17 cellular contexts compared by ENCODE assay signal in the genomic region with DNA sequence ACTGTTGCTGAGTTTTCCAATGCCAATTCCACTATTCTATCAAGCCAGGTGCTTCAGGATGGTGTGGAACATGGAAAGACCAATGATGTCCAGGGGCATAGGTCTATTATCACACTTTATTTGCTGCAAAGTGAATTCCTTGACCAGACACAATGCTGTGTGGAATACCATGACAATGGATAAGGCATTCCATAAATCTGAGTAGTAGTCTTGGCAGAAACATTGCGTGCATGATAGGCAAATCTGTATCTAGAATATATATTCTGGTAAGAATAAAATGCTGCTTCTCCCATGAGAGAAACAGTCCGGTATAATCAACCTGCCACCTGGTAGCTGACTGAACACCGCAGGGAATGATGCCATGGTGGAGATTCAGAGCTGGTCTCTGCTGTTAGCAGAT.
A peak's percentile ranks its signal among the peaks of the same experiment; 100 is the strongest.
DNase-seq lines count a peak whose midpoint lies in the region; ATAC-seq, FAIRE-seq and TF ChIP-seq lines count a peak whose summit lies in the region.
"Had no signal": no experiment of that assay in that cellular context is flagged by ENCODE, and none has a peak within 500 bp of the region (broad histone marks: within the 10 kb centered on the region; RNA-seq: fewer than 3 reads in every experiment).

No MANE protein-coding gene starts in this region.

- no peaks in the 10 kb centered on the region for H3K36me3 Mint-ChIP-seq in HFFc6 (ENCODE audit: low read depth)
- H3K36me3 Mint-ChIP-seq in astrocyte (ENCODE audit: low read depth, unreplicated experiment): no peaks in the 10 kb centered on the region
- H3K36me3 Mint-ChIP-seq in stimulated activated effector memory CD8-positive, alpha-beta T cell treated with anti-CD3 and anti-CD28 coated beads, Interleukin-12 subunit alpha, Interleukin-12 subunit beta, amount 100 ng/mL, for 72 hours: no peaks in the 10 kb centered on the region

- peaks cover 5% of the 10 kb centered on the region for H3K9me3 ChIP-seq in astrocyte (ENCODE audit: insufficient read depth, low read depth, low read length)

- intact Hi-C loops in lower leg skin (cut with DNase I; ENCODE audit: low total_unique reads): no loop called here

- H3K9me3 Mint-ChIP-seq in HFFc6: no peaks in the 10 kb centered on the region
- H3K9me3 Mint-ChIP-seq in astrocyte (ENCODE audit: unreplicated experiment): peaks cover 2% of the 10 kb centered on the region
- H3K9me3 Mint-ChIP-seq in stimulated activated effector memory CD8-positive, alpha-beta T cell treated with anti-CD3 and anti-CD28 coated beads, Interleukin-12 subunit alpha, Interleukin-12 subunit beta, amount 100 ng/mL, for 72 hours: no peaks in the 10 kb centered on the region

- no peak overlapping the region for H3K4me3 Mint-ChIP-seq in HFFc6
- no peak overlapping the region for H3K4me3 Mint-ChIP-seq in astrocyte (ENCODE audit: unreplicated experiment)
- no peak overlapping the region for H3K4me3 Mint-ChIP-seq in stimulated activated effector memory CD8-positive, alpha-beta T cell treated with anti-CD3 and anti-CD28 coated beads, Interleukin-12 subunit alpha, Interleukin-12 subunit beta, amount 100 ng/mL, for 72 hours
- H3K4me3 Mint-ChIP-seq: CD4-positive, alpha-beta T cell; GM23338 had no signal

- no peak for TF ChIP-seq POLR2A in lower leg skin (IDR thresholded peaks at IDR 0.05)

- no peak for FAIRE-seq in astrocyte (lab: Jason Lieb, UNC)
- FAIRE-seq: D721Med, GM18507 had no signal

- H3K4me3 ChIP-seq in astrocyte (ENCODE audit: insufficient read depth, low read depth, low read length): no peak overlapping the region
- H3K4me3 ChIP-seq in lower leg skin (ENCODE audit: low read depth, poor library complexity, severe bottlenecking): no peak overlapping the region
- H3K4me3 ChIP-seq: GM23338 had no signal

- WGBS in lower leg skin, 2 donors: 92 to 97% methylated on average over 3 of the region's 3 CpGs

- no peaks in the 10 kb centered on the region for H3K27me3 ChIP-seq in astrocyte (ENCODE audit: insufficient read depth, low read length)

- DNase-seq in EH (ENCODE audit: low read depth): peak; percentile 23
- DNase-seq in HFFc6: peak; percentile 8
- DNase-seq in astrocyte (ENCODE audit: low read depth): peak; percentile 6
- peak; percentile 43 for DNase-seq in fibroblast of peridontal ligament (ENCODE audit: extremely low read depth)
- DNase-seq in HuH-7.5 (ENCODE audit: low spot score): no peak
- no peak for DNase-seq in COR-L47 (lab: John Stamatoyannopoulos, UW)
- no peak for DNase-seq in lower leg skin (ENCODE audit: low spot score in 2 of 2)
- no peak for DNase-seq in stimulated activated effector memory CD8-positive, alpha-beta T cell treated with anti-CD3 and anti-CD28 coated beads, Interleukin-12 subunit alpha, Interleukin-12 subunit beta, amount 100 ng/mL, for 72 hours (ENCODE audit: low spot score in 2 of 2)
- DNase-seq: ACHN; C1 segment of cervical spinal cord; CD4-positive, alpha-beta T cell; DMS153; DMS79 treated with DMSO at 0.1 percent for 48 hours; H7 had no signal

- peaks cover 3% of the 10 kb centered on the region for H3K4me1 ChIP-seq in astrocyte (ENCODE audit: insufficient read depth, low read length)

- no peak overlapping the region for H3K27ac ChIP-seq in astrocyte (ENCODE audit: low read depth, low read length)

- no peak overlapping the region for H3K4me2 ChIP-seq in astrocyte (ENCODE audit: low read length)
- H3K4me2 ChIP-seq: GM23338 had no signal

- peaks cover under 1% of the 10 kb centered on the region; the same call in 1 of the 2 replicates for H3K27me3 Mint-ChIP-seq in HFFc6 (ENCODE audit: insufficient read depth)
- H3K27me3 Mint-ChIP-seq in astrocyte (ENCODE audit: low read depth, unreplicated experiment): no peaks in the 10 kb centered on the region
- H3K27me3 Mint-ChIP-seq: CD4-positive, alpha-beta T cell had no signal

- peaks cover 19% of the 10 kb centered on the region for H3K4me1 Mint-ChIP-seq in HFFc6 (ENCODE audit: low read depth)
- peaks cover 9% of the 10 kb centered on the region for H3K4me1 Mint-ChIP-seq in astrocyte (ENCODE audit: low read depth, unreplicated experiment)
- H3K4me1 Mint-ChIP-seq in stimulated activated effector memory CD8-positive, alpha-beta T cell treated with anti-CD3 and anti-CD28 coated beads, Interleukin-12 subunit alpha, Interleukin-12 subunit beta, amount 100 ng/mL, for 72 hours: no peaks in the 10 kb centered on the region
- H3K4me1 Mint-ChIP-seq: GM23338 had no signal

- no peaks in the 10 kb centered on the region for H3K36me3 ChIP-seq in astrocyte (ENCODE audit: insufficient read depth, low read length)

- H3K79me2 ChIP-seq in astrocyte (ENCODE audit: insufficient read depth, low read length): no peaks in the 10 kb centered on the region

- H3K9ac ChIP-seq in astrocyte (ENCODE audit: low read length): no peak overlapping the region

- H3K27ac Mint-ChIP-seq in HFFc6 (no peak overlapping the region), astrocyte (ENCODE audit: unreplicated experiment) (no peak overlapping the region)
- no peak overlapping the region for H3K27ac Mint-ChIP-seq in stimulated activated effector memory CD8-positive, alpha-beta T cell treated with anti-CD3 and anti-CD28 coated beads, Interleukin-12 subunit alpha, Interleukin-12 subunit beta, amount 100 ng/mL, for 72 hours
- H3K27ac Mint-ChIP-seq: CD4-positive, alpha-beta T cell; GM23338 had no signal

- no peak overlapping the region for H2AFZ ChIP-seq in astrocyte (ENCODE audit: low read depth, low read length)
- H2AFZ ChIP-seq: GM23338 had no signal

- no peaks in the 10 kb centered on the region for H4K20me1 ChIP-seq in astrocyte (ENCODE audit: insufficient read depth, low read length)

- TF ChIP-seq CTCF in HFFc6 (IDR thresholded peaks at IDR 0.05): no peak
- no peak for TF ChIP-seq CTCF in astrocyte (IDR thresholded peaks at IDR 0.05; ENCODE audit: insufficient read depth, low read depth, low read length)
- no peak for TF ChIP-seq CTCF in lower leg skin (IDR thresholded peaks at IDR 0.05)

- no peak for ATAC-seq in stimulated activated effector memory CD8-positive, alpha-beta T cell treated with anti-CD3 and anti-CD28 coated beads, Interleukin-12 subunit alpha, Interleukin-12 subunit beta, amount 100 ng/mL, for 72 hours
- ATAC-seq: GM23338 had no signal

Comparison
In these comparisons a context has a peak if more than half of its experiments do, and no peak if none do; other contexts are left out.
1. DNase-seq: peak in EH (single experiment), HFFc6 (single experiment), astrocyte (single experiment) and fibroblast of peridontal ligament (single experiment); none in HuH-7.5 (single experiment), COR-L47 (single experiment), lower leg skin (0 of 2) and stimulated activated effector memory CD8-positive, alpha-beta T cell treated with anti-CD3 and anti-CD28 coated beads, Interleukin-12 subunit alpha, Interleukin-12 subunit beta, amount 100 ng/mL, for 72 hours (0 of 2).